Comparison of ENCODE assay signal across 18 cellular contexts in the genomic region with DNA sequence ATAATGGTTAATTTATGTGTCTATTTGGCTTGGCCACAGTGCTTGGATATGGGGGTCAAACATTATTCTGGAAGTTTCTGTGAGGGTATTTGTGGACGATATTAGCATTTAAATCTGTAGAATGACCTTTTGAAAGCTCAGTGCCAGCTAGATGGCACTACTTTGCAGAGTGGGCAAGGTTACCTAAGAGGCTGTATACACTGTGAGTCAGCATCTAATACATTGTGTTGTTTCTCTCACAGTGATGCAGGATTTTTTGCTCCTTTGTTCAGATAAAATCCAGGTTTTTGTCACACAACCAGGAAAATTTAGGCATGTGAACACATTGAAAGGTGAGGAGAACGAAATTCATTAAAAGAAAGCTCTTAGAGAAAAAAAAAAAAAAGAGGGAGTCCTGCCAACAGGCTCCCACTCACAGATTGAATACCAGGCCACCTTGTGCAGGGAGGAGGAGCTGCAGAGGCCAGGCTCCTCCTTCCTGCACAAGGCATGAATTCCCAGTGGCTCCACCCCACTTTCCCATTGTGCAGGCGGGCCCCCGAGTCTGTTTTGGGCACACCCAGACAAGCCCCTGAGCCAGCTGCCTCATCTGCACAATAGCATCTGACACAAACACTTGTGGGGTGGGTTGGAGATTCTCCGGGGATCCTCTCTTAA.
"Had no signal": no experiment of that assay in that cellular context is flagged by ENCODE, and none has a peak within 500 bp of the region (broad histone marks: within the 10 kb centered on the region; RNA-seq: fewer than 3 reads in every experiment).

No MANE protein-coding gene starts in this region.

- H3K36me3 ChIP-seq: lower lobe of right lung, sigmoid colon, upper lobe of left lung had no signal

- H3K4me1 Mint-ChIP-seq: activated B cell treated with CpG ODN at 0.5 μM for 24 hours; activated CD4-positive, alpha-beta T cell treated with anti-CD3 and anti-CD28 coated beads, Interleukin-2, amount 10 ng/mL, durations not matched to agents 7 days and 5 days; mesothelial cell of epicardium; stimulated activated naive CD8-positive, alpha-beta T cell treated with anti-CD3 and anti-CD28 coated beads, Interleukin-15, amount 100 ng/mL, for 72 hours had no signal

- H3K9me3 ChIP-seq: lower lobe of right lung, psoas muscle, sigmoid colon, upper lobe of left lung had no signal

- H3K4me1 ChIP-seq: lower lobe of right lung, psoas muscle, sigmoid colon, upper lobe of left lung had no signal

- H3K27ac Mint-ChIP-seq: activated B cell treated with CpG ODN at 0.5 μM for 24 hours; activated CD4-positive, alpha-beta T cell treated with anti-CD3 and anti-CD28 coated beads, Interleukin-2, amount 10 ng/mL, durations not matched to agents 7 days and 5 days; activated T-helper 1 cell treated with anti-CD3 and anti-CD28 coated beads, Interleukin-12 subunit alpha, Interleukin-12 subunit beta, Interleukin-2, Interleukin-4 antibody, amounts not matched to agents 30 ng/mL and 10 ng/mL and 1 ng/mL, durations not matched to agents 14 hours and 24 hours and 36 hours; dendritic cell treated with granulocyte-macrophage colony-stimulating factor and Interleukin-4, amounts not matched to agents 40 ng/mL and 50 ng/mL, for 4 days; effector memory CD8-positive, alpha-beta T cell; mesothelial cell of epicardium; stimulated activated naive CD8-positive, alpha-beta T cell treated with anti-CD3 and anti-CD28 coated beads, Interleukin-15, amount 100 ng/mL, for 72 hours had no signal

- H3K4me3 Mint-ChIP-seq: activated B cell treated with CpG ODN at 0.5 μM for 24 hours; activated CD4-positive, alpha-beta T cell treated with anti-CD3 and anti-CD28 coated beads, Interleukin-2, amount 10 ng/mL, durations not matched to agents 7 days and 5 days; activated T-helper 1 cell treated with anti-CD3 and anti-CD28 coated beads, Interleukin-12 subunit alpha, Interleukin-12 subunit beta, Interleukin-2, Interleukin-4 antibody, amounts not matched to agents 30 ng/mL and 10 ng/mL and 1 ng/mL, durations not matched to agents 14 hours and 24 hours and 36 hours; dendritic cell treated with granulocyte-macrophage colony-stimulating factor and Interleukin-4, amounts not matched to agents 40 ng/mL and 50 ng/mL, for 4 days; effector memory CD8-positive, alpha-beta T cell; mesothelial cell of epicardium; stimulated activated naive CD8-positive, alpha-beta T cell treated with anti-CD3 and anti-CD28 coated beads, Interleukin-15, amount 100 ng/mL, for 72 hours had no signal

- H3K4me3 ChIP-seq: lower lobe of right lung, psoas muscle, sigmoid colon, upper lobe of left lung had no signal

- DNase-seq: activated B cell treated with CpG ODN at 0.5 μM for 24 hours; activated CD4-positive, alpha-beta T cell treated with anti-CD3 and anti-CD28 coated beads, Interleukin-2, amount 10 ng/mL, durations not matched to agents 7 days and 5 days; activated CD8-positive, alpha-beta memory T cell treated with anti-CD3 and anti-CD28 coated beads for 24 hours; activated naive CD4-positive, alpha-beta T cell; aorta; effector memory CD8-positive, alpha-beta T cell; head of caudate nucleus; left colon; lower lobe of right lung; psoas muscle; sigmoid colon; stimulated activated CD4-positive, alpha-beta T cell treated with anti-CD3 and anti-CD28 coated beads, Interleukin-1b, Interleukin-23, amount 100 ng/mL, for 48 hours; stimulated activated naive CD8-positive, alpha-beta T cell treated with anti-CD3 and anti-CD28 coated beads, Interleukin-15, amount 100 ng/mL, for 72 hours; upper lobe of left lung had no signal

- H3K36me3 Mint-ChIP-seq: mesothelial cell of epicardium had no signal

- H3K27me3 ChIP-seq: sigmoid colon, upper lobe of left lung had no signal

- ATAC-seq: effector memory CD8-positive, alpha-beta T cell; left colon; lower lobe of right lung; psoas muscle; stimulated activated naive CD8-positive, alpha-beta T cell treated with anti-CD3 and anti-CD28 coated beads, Interleukin-15, amount 100 ng/mL, for 72 hours had no signal

- H3K27me3 Mint-ChIP-seq: activated B cell treated with CpG ODN at 0.5 μM for 24 hours; activated CD4-positive, alpha-beta T cell treated with anti-CD3 and anti-CD28 coated beads, Interleukin-2, amount 10 ng/mL, durations not matched to agents 7 days and 5 days; dendritic cell treated with granulocyte-macrophage colony-stimulating factor and Interleukin-4, amounts not matched to agents 40 ng/mL and 50 ng/mL, for 4 days; effector memory CD8-positive, alpha-beta T cell; stimulated activated naive CD8-positive, alpha-beta T cell treated with anti-CD3 and anti-CD28 coated beads, Interleukin-15, amount 100 ng/mL, for 72 hours had no signal

- H3K27ac ChIP-seq: epithelial cell of prostate, lower lobe of right lung, psoas muscle, sigmoid colon, upper lobe of left lung had no signal

- H3K9me3 Mint-ChIP-seq: activated B cell treated with CpG ODN at 0.5 μM for 24 hours; activated T-helper 1 cell treated with anti-CD3 and anti-CD28 coated beads, Interleukin-12 subunit alpha, Interleukin-12 subunit beta, Interleukin-2, Interleukin-4 antibody, amounts not matched to agents 30 ng/mL and 10 ng/mL and 1 ng/mL, durations not matched to agents 14 hours and 24 hours and 36 hours; dendritic cell treated with granulocyte-macrophage colony-stimulating factor and Interleukin-4, amounts not matched to agents 40 ng/mL and 50 ng/mL, for 4 days; stimulated activated naive CD8-positive, alpha-beta T cell treated with anti-CD3 and anti-CD28 coated beads, Interleukin-15, amount 100 ng/mL, for 72 hours had no signal
